ENCODE assay signal across 8 cellular contexts in genomic region chr9:97501972-97502221, GRCh38. TPM values are rescaled to one million over a fixed set of nuclear protein-coding genes. Genes with fewer than 3 reads are reported as not detected.
DNase-seq lines count a peak whose midpoint lies in the region; ATAC-seq, FAIRE-seq and TF ChIP-seq lines count a peak whose summit lies in the region.

No MANE protein-coding gene starts in this region.

- CTCF ChIA-PET in H1 (lab: Charles Lee; ENCODE audit: partially characterized antibody) = interaction anchor here (1.0 to 6.0 kb wide), 14 partner anchors 9 to 96 kb away, joined by 3 to 53 read pairs (median 10); no protein-coding TSS in a partner anchor

- POLR2A ChIA-PET in H1 (lab: Charles Lee; ENCODE audit: partially characterized antibody) = interaction anchor here (1.0 to 2.0 kb wide), 4 partner anchors 26 to 92 kb away, joined by 3 to 6 read pairs (median 4); no protein-coding TSS in a partner anchor

- H3K9me3 ChIP-seq in heart right ventricle (no peaks in the 10 kb centered on the region), H1 (ENCODE audit: insufficient read depth in 2 of 2, low read depth in 1 of 2, low read length in 1 of 2) (peaks cover 0 to 10% of the 10 kb centered on the region in 2 experiments; a peak in 1 of 4 replicates), osteoblast (ENCODE audit: low read depth, low read length) (no peaks in the 10 kb centered on the region)

- peaks cover 9 to 63% (median 40%) of the 10 kb centered on the region in 9 donors for H3K4me1 ChIP-seq in heart right ventricle
- peaks cover 0 to 6% (median 5%) of the 10 kb centered on the region in 4 experiments; a peak in 5 of 7 replicates for H3K4me1 ChIP-seq in H1 (replicated peaks in 1 of 4; ENCODE audit: control insufficient read depth in 3 of 4, insufficient read depth in 4 of 4, low read length in 3 of 4)
- H3K4me1 ChIP-seq in osteoblast (ENCODE audit: insufficient read depth, low read length) = no peaks in the 10 kb centered on the region

- H3K56ac ChIP-seq in H1 (replicated peaks; ENCODE audit: insufficient read length, low read depth, low read length) = no peak overlapping the region

- in situ Hi-C loops in GM13976 (cut with MboI; ENCODE audit: low sequenced_read_pairs, unreplicated experiment) = no loop called here

- no peaks in the 10 kb centered on the region for H4K20me1 ChIP-seq in H1 (replicated peaks in 1 of 2; ENCODE audit: control insufficient read depth in 1 of 2, insufficient read depth in 2 of 2, low read length in 2 of 2)
- peaks cover 3% of the 10 kb centered on the region for H4K20me1 ChIP-seq in osteoblast (ENCODE audit: insufficient read depth, low read length)

- no peak for TF ChIP-seq EP300 in H1 (IDR thresholded peaks at IDR 0.05; ENCODE audit: borderline replicate concordance in 1 of 2, low read depth in 2 of 2, low read length in 2 of 2)

- no peak overlapping the region for H2BK12ac ChIP-seq in H1 (ENCODE audit: low read depth, low read length)

- ATAC-seq in heart right ventricle (peak in 2 of 8 donors; percentile 19 to 56), left ventricle myocardium superior (no peak), GM21367 (IDR thresholded peaks at IDR 0.05; ENCODE audit: unreplicated experiment) (no peak)

- no peaks in the 10 kb centered on the region for H3K79me1 ChIP-seq in H1 (ENCODE audit: low read depth, low read length)

- no peak overlapping the region for H3K23ac ChIP-seq in H1 (ENCODE audit: insufficient read length)

- H3K27ac ChIP-seq in heart right ventricle = peak overlapping the region; percentile 83 to 98 (median 93)
- no peak overlapping the region for H3K27ac ChIP-seq in HL-60 (replicated peaks)
- H3K27ac ChIP-seq in H1 (ENCODE audit: low read depth, low read length) = no peak overlapping the region
- no peak overlapping the region for H3K27ac ChIP-seq in osteoblast (ENCODE audit: low read depth, low read length)

- no peak overlapping the region for H2AK5ac ChIP-seq in H1 (ENCODE audit: low read depth, low read length)

- no peak overlapping the region for H4K8ac ChIP-seq in H1 (ENCODE audit: extremely low read depth, insufficient read depth, low read length)

- no peak for TF ChIP-seq POLR2A in H1 (IDR thresholded peaks at IDR 0.05; ENCODE audit: control extremely low read depth in 1 of 2, low read depth in 2 of 2, low read length in 2 of 2)

- H3K36me3 ChIP-seq in heart right ventricle (peaks cover 0 to 3% (median 0%) of the 10 kb centered on the region in 9 donors), H1 (ENCODE audit: control insufficient read depth in 2 of 4, insufficient read depth in 4 of 4, low read length in 3 of 4) (no peaks in the 10 kb centered on the region), osteoblast (ENCODE audit: insufficient read depth, low read length) (no peaks in the 10 kb centered on the region)

- peaks cover 15% of the 10 kb centered on the region for H3K23me2 ChIP-seq in H1 (ENCODE audit: low read depth, low read length)

- intact Hi-C loops in heart right ventricle (cut with DNase I) (loop anchor here in 7 of 10 donors (1.0 to 10.0 kb wide), 7 partner anchors 55 to 97 kb away; no protein-coding TSS in a partner anchor), left ventricle myocardium superior (cut with micrococcal nuclease) (no loop called here)

- no peak overlapping the region for H4K5ac ChIP-seq in H1 (ENCODE audit: insufficient read length, low read depth, low read length)

- H3K4me3 ChIP-seq in heart right ventricle (peak overlapping the region; percentile 62 to 99 (median 84)), HL-60 (replicated peaks; ENCODE audit: insufficient read depth, low read length) (peak overlapping the region; percentile 68), H1 (ENCODE audit: extremely low read depth in 1 of 4, insufficient read depth in 2 of 4, low read depth in 3 of 4, low read length in 4 of 4) (peak overlapping the region; percentile 38 to 69 (median 57)), osteoblast (ENCODE audit: insufficient read depth, low read length) (peak overlapping the region; percentile 59)

- no peak overlapping the region for H3K4ac ChIP-seq in H1 (replicated peaks; ENCODE audit: insufficient read length, low read depth, low read length)

- no peak overlapping the region for H3K14ac ChIP-seq in H1 (ENCODE audit: insufficient read length)

- no peak for TF ChIP-seq CTCF in heart right ventricle (IDR thresholded peaks at IDR 0.05)
- TF ChIP-seq CTCF in HL-60 (IDR thresholded peaks at IDR 0.05; ENCODE audit: insufficient read depth, low read length) = no peak
- TF ChIP-seq CTCF in H1 (IDR thresholded peaks at IDR 0.05; ENCODE audit: control extremely low read depth in 1 of 3, insufficient read depth in 1 of 3, low read depth in 1 of 3, low read length in 3 of 3) = no peak
- no peak for TF ChIP-seq CTCF in osteoblast (IDR thresholded peaks at IDR 0.05; ENCODE audit: extremely low read depth, low read depth, low read length)
- no peak for TF ChIP-seq CTCF in GM13976 (IDR thresholded peaks at IDR 0.05; ENCODE audit: borderline replicate concordance, control extremely low read depth, extremely low read depth, insufficient read depth, missing control alignments)

- WGBS in heart right ventricle, 2 donors = 0 to 1% methylated on average over 23 to 30 of the region's 30 CpGs
- WGBS in H1 (ENCODE audit: extremely low coverage in 1 of 2, insufficient coverage in 1 of 2, insufficient read length in 1 of 2, insufficient replicate concordance in 2 of 2, low coverage in 1 of 2, low lambda C conversion rate in 2 of 2, missing lambda C conversion rate in 1 of 2), 2 experiments = 4% methylated on average over 30 of the region's 30 CpGs; no CpG with 5 or more reads in 1 of the 2 experiments

- no peak overlapping the region for H3K9ac ChIP-seq in H1 (replicated peaks in 1 of 4; ENCODE audit: extremely low read depth in 1 of 4, low read depth in 3 of 4, low read length in 3 of 4)

- H2BK120ac ChIP-seq in H1 (replicated peaks; ENCODE audit: low read depth, low read length) = no peak overlapping the region

- H3K4me2 ChIP-seq in H1 (ENCODE audit: insufficient read depth in 1 of 2, low read depth in 2 of 2, low read length in 2 of 2) = peak overlapping the region; percentile 93 to 98
- peak overlapping the region; percentile 65 for H3K4me2 ChIP-seq in osteoblast (ENCODE audit: insufficient read depth, low read length)

- no peak for FAIRE-seq in H1 (lab: Jason Lieb, UNC)

- no peaks in the 10 kb centered on the region for H3K79me2 ChIP-seq in H1 (ENCODE audit: control insufficient read depth in 1 of 2, insufficient read depth in 2 of 2, low read length in 2 of 2)
- no peaks in the 10 kb centered on the region for H3K79me2 ChIP-seq in osteoblast (ENCODE audit: insufficient read depth, low read length)

- no peak overlapping the region for H2BK15ac ChIP-seq in H1 (ENCODE audit: low read length)

- H3K27me3 ChIP-seq in heart right ventricle (peaks cover 0 to 61% (median 8%) of the 10 kb centered on the region in 7 donors), HL-60 (ENCODE audit: insufficient read depth, poor library complexity, severe bottlenecking) (peaks cover 33% of the 10 kb centered on the region), H1 (replicated peaks in 1 of 4; ENCODE audit: control insufficient read depth in 3 of 4, extremely low read depth in 1 of 4, insufficient read depth in 3 of 4, low read length in 3 of 4) (peaks cover 39 to 60% (median 50%) of the 10 kb centered on the region in 4 experiments), osteoblast (ENCODE audit: insufficient read depth, low read length) (peaks cover 68% of the 10 kb centered on the region)

- no peak overlapping the region for H2BK5ac ChIP-seq in H1 (ENCODE audit: low read depth, low read length)

- no peak for TF ChIP-seq RAD21 in H1 (IDR thresholded peaks at IDR 0.05 in 1 of 2, conservative IDR thresholded peaks at IDR 0.05 in 1 of 2; ENCODE audit: low read depth in 2 of 2, low read length in 2 of 2)

- DNase-seq in heart right ventricle = no peak
- no peak for DNase-seq in left ventricle myocardium superior
- no peak for DNase-seq in HL-60 (ENCODE audit: low read depth in 1 of 2, low spot score in 1 of 2)
- no peak for DNase-seq in H1 (ENCODE audit: low read depth in 1 of 2, low spot score in 2 of 2)
- no peak for DNase-seq in osteoblast (ENCODE audit: insufficient read length, low spot score, missing footprints)
- DNase-seq in activated effector memory CD4-positive, alpha-beta T cell treated with anti-CD3 and anti-CD28 coated beads, Interleukin-2, amount 50 U/mL, for 16 hours = no peak
- DNase-seq in GM13976 (ENCODE audit: low spot score) = no peak

- H3K18ac ChIP-seq in H1 (ENCODE audit: extremely low read depth, low read length) = no peak overlapping the region

- no peak overlapping the region for H4K91ac ChIP-seq in H1 (replicated peaks; ENCODE audit: insufficient read length, low read length)

- H2BK20ac ChIP-seq in H1 (ENCODE audit: low read length) = no peak overlapping the region

- H2AFZ ChIP-seq in H1 (ENCODE audit: low read length) (no peak overlapping the region), osteoblast (ENCODE audit: low read length) (no peak overlapping the region)

TF ChIP-seq in H1, 55 proteins besides CTCF, POLR2A, EP300 and RAD21 (continues in another document):
- no peak for TF ChIP-seq BRCA1 (IDR thresholded peaks at IDR 0.05; ENCODE audit: low read depth, low read length)
- TF ChIP-seq SP2 (IDR thresholded peaks at IDR 0.05; ENCODE audit: low read length) = no peak
- no peak for TF ChIP-seq CHD1 (IDR thresholded peaks at IDR 0.05; ENCODE audit: low read depth, low read length)
- TF ChIP-seq TCF12 (IDR thresholded peaks at IDR 0.05; ENCODE audit: low read depth, low read length) = no peak
- no peak for TF ChIP-seq CEBPB (IDR thresholded peaks at IDR 0.05; ENCODE audit: low read depth, low read length)
- TF ChIP-seq FOSL1 (IDR thresholded peaks at IDR 0.05; ENCODE audit: insufficient read depth, low read depth, low read length) = no peak
- TF ChIP-seq JUND (IDR thresholded peaks at IDR 0.05; ENCODE audit: low read length) = no peak
- TF ChIP-seq KDM5A (IDR thresholded peaks at IDR 0.05; ENCODE audit: low read length) = no peak
- no peak for TF ChIP-seq POU5F1 (IDR thresholded peaks at IDR 0.05; ENCODE audit: low read depth, low read length)
- TF ChIP-seq HDAC2 (IDR thresholded peaks at IDR 0.05; ENCODE audit: borderline replicate concordance in 1 of 2, low read depth in 2 of 2, low read length in 2 of 2) = no peak

RNA-seq across cellular contexts. Expression of gene TMOD1, which starts 0.4 kb away (rescaled TPM):
- 100 to 1,000 TPM; 164 to 203 (median 181) TPM for total RNA-seq in heart right ventricle
- 10 to 100 TPM; 83.7 to 89.1 TPM for polyA plus RNA-seq in heart right ventricle
- total RNA-seq in left ventricle myocardium superior = 205 TPM
- total RNA-seq in H1 (2021; fragmentation: NEBNext Ultra II Directional; extraction: Animal tissue kit (Norgen Biotek cat#: 25700)) = 0.88 and 1.1 TPM in 2 replicates
- 0.17 and 0.27 TPM in 2 replicates for polyA plus RNA-seq in H1 (2011; rRNA removed)
- 0.50 TPM for polyA plus RNA-seq in H1 (2011; cell fraction: cytosol; rRNA removed)
- 0.43 TPM for polyA plus RNA-seq in H1 (2011; cell fraction: nucleus; rRNA removed)
- 0.89 to 1.5 TPM (median 0.97 TPM) in 4 replicates for polyA plus RNA-seq in H1 (2012, experiment 1 of 2)
- polyA plus RNA-seq in H1 (2012, experiment 2 of 2) = 0.46 TPM
- 0.49 TPM for polyA plus RNA-seq in H1 (2013, experiment 1 of 2)
- 0.37 TPM for polyA plus RNA-seq in H1 (2013, experiment 2 of 2)
- polyA minus RNA-seq in H1 (2011; rRNA and poly(A)+ RNA removed) = 0.17 and 0.25 TPM in 2 replicates
- polyA minus RNA-seq in H1 (2011; cell fraction: cytosol; rRNA and poly(A)+ RNA removed) = not detected
- 0.70 TPM for polyA minus RNA-seq in H1 (2011; cell fraction: nucleus; rRNA and poly(A)+ RNA removed)
- not detected in 2 replicates for total RNA-seq in osteoblast

Comparison
In these comparisons a context has a peak if more than half of its experiments do, and no peak if none do; other contexts are left out.
1. H3K27ac ChIP-seq: peak in heart right ventricle (10 of 10); none in HL-60 (single experiment), H1 (single experiment) and osteoblast (single experiment).
2. RNA of gene TMOD1, which starts 0.4 kb away (total RNA-seq): 205 TPM in left ventricle myocardium superior (single experiment) and 164 to 203 TPM in heart right ventricle; 0.88 to 1.1 TPM in H1 and not detected in osteoblast; every median in the first group is over 10 times any median in the second.
3. Peak in every context shown above with its lines, with median percentiles within 50 percentile points of each other: H3K4me3 ChIP-seq.